In genomic region chr1:203287109-203287893, GRCh38 we compare ENCODE assay signal across 8 cellular contexts. TPM values are rescaled to one million over a fixed set of nuclear protein-coding genes. Genes with fewer than 3 reads are reported as not detected.
DNase-seq lines count a peak whose midpoint lies in the region; ATAC-seq and TF ChIP-seq lines count a peak whose summit lies in the region.

No MANE protein-coding gene starts in this region.

- peak overlapping the region; percentile 56 to 72 (median 68) for H3K27ac ChIP-seq in right lobe of liver

- H3K4me1 Mint-ChIP-seq in activated naive CD8-positive, alpha-beta T cell (ENCODE audit: low read depth) = peaks cover 65% of the 10 kb centered on the region

- H3K36me3 Mint-ChIP-seq in activated naive CD8-positive, alpha-beta T cell = no peaks in the 10 kb centered on the region

- peak overlapping the region; percentile 67 for H3K4me3 Mint-ChIP-seq in activated naive CD8-positive, alpha-beta T cell

- intact Hi-C loops in right lobe of liver (cut with DNase I) = no loop called here

- H3K4me1 ChIP-seq in right lobe of liver = peaks cover 0 to 19% (median 5%) of the 10 kb centered on the region in 4 donors

- ATAC-seq in GM19328 (IDR thresholded peaks at IDR 0.05; ENCODE audit: unreplicated experiment) = peak; percentile 44
- ATAC-seq in HG03378 (IDR thresholded peaks at IDR 0.05; ENCODE audit: unreplicated experiment) = peak; percentile 44
- ATAC-seq in right lobe of liver = peak; percentile 37 to 62 (median 56)

- peak; percentile 25 for TF ChIP-seq POLR2A in right lobe of liver (IDR thresholded peaks at IDR 0.05)

- H3K27me3 Mint-ChIP-seq in activated naive CD8-positive, alpha-beta T cell = no peaks in the 10 kb centered on the region

- no peaks in the 10 kb centered on the region for H3K9me3 Mint-ChIP-seq in activated naive CD8-positive, alpha-beta T cell (ENCODE audit: low read depth)

- DNase-seq in CD1c-positive myeloid dendritic cell (ENCODE audit: extremely low spot score) (peak; percentile 95), SIG-M5 (lab: John Stamatoyannopoulos, UW) (peak; percentile 98), right lobe of liver (peak; percentile 65 to 75 (median 66)), NCI-H446 (lab: John Stamatoyannopoulos, UW) (no peak)
- peak; percentile 64 to 72 for DNase-seq in stimulated activated CD8-positive, alpha-beta memory T cell treated with anti-CD3 and anti-CD28 coated beads, Interleukin-15, amount 100 ng/mL, for 4 hours (ENCODE audit: low read depth in 2 of 2)

- no peaks in the 10 kb centered on the region for H3K9me3 ChIP-seq in right lobe of liver

- TF ChIP-seq CTCF in right lobe of liver (IDR thresholded peaks at IDR 0.05) = no peak

- no peaks in the 10 kb centered on the region for H3K27me3 ChIP-seq in right lobe of liver

- no peak overlapping the region for H3K4me3 ChIP-seq in right lobe of liver

- H3K36me3 ChIP-seq in right lobe of liver = no peaks in the 10 kb centered on the region

- WGBS in right lobe of liver (ENCODE audit: insufficient coverage, low coverage, low lambda C conversion rate, missing lambda C conversion rate) = 49% methylated on average over 5 of the region's 9 CpGs

- peak overlapping the region; percentile 100 for H3K27ac Mint-ChIP-seq in activated naive CD8-positive, alpha-beta T cell

RNA-seq across cellular contexts. Expression of gene BTG2, which starts 18.0 kb away (rescaled TPM):
- total RNA-seq in right lobe of liver = 10 to 100 TPM in 1 of 6 experiments, 1 to 10 TPM in 5; 2.0 to 11.2 (median 5.4) TPM

RNA-seq across cellular contexts. Expression of gene CHIT1, which starts 57.8 kb away (rescaled TPM):
- total RNA-seq in right lobe of liver = under 1 TPM in 3 of 6 experiments, not detected in 3; 0.46 to 0.61 (median 0.46) TPM

Comparison
In these comparisons a context has a peak if more than half of its experiments do, and no peak if none do; other contexts are left out.
1. DNase-seq: peak in CD1c-positive myeloid dendritic cell (single experiment), SIG-M5 (single experiment), right lobe of liver (3 of 3) and stimulated activated CD8-positive, alpha-beta memory T cell treated with anti-CD3 and anti-CD28 coated beads, Interleukin-15, amount 100 ng/mL, for 4 hours (2 of 2); none in NCI-H446 (0 of 2).
2. Peak in every context shown above with its lines, with median percentiles within 50 percentile points of each other: ATAC-seq.